Comparison of ENCODE assay signal across 8 cellular contexts in the genomic region with DNA sequence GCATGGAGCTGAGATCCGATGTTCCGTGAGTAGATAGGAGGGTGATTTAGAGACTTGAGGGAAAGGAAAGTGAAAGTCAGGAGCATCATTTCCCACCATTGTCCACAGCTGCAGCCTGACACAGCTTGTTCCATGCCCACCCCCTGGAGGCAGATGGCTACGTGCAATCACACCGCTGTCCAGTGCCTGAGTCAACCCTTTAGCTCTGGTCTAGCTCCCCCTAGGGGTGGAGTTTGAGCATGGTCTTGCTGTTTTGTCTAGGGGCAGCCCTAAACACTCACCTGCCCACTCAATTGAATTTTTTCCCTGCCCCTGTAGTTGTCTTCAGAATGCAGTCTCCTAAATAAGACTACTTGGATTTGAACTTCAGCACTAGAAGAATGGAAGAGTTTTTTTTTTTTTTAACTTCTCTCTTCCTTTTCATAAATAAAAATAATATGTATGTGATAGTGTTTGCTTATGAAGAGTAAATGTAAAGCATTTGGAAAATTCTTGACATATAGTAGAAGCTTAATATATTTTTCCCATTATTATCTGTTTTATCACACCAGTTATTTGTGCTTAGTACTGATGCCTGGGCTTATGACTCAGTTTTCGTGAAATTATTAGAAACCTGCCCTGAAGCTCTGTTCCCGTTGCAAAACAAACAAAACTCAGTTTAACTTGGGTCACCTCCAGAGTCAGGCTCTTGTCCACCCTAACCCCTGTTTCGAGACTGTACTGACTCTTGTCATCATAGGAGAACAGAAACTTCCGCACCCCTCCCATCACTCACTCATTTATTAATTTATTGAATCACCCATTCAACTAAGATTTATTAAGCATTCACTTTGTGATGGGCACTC.
DNase-seq lines count a peak whose midpoint lies in the region; ATAC-seq and TF ChIP-seq lines count a peak whose summit lies in the region.

No MANE protein-coding gene starts in this region.

- H3K4me2 ChIP-seq in Loucy (ENCODE audit: low read depth, low read length, poor library complexity, severe bottlenecking) (peak overlapping the region; percentile 45), mesendoderm (ENCODE audit: low read length) (no peak overlapping the region)

- no peak for ATAC-seq in activated CD4-positive, CD25-positive, alpha-beta regulatory T cell treated with anti-CD3 and anti-CD28 coated beads, Interleukin-2, amount 50 U/mL, for 24 hours

- TF ChIP-seq CTCF in Loucy (conservative IDR thresholded peaks at IDR 0.05; ENCODE audit: low read length) (peak; percentile 93), endothelial cell (IDR thresholded peaks at IDR 0.05; ENCODE audit: unreplicated experiment) (peak; percentile 92)

- H4K20me1 ChIP-seq in Loucy (ENCODE audit: insufficient read depth, low read length, poor library complexity, severe bottlenecking) = no peaks in the 10 kb centered on the region

- H3K4ac ChIP-seq in mesendoderm (ENCODE audit: low read depth, low read length) = no peak overlapping the region

- H3K27ac ChIP-seq in mesendoderm (ENCODE audit: low read depth, low read length) = no peak overlapping the region

- H3K27me3 ChIP-seq in Loucy (ENCODE audit: insufficient read depth, low read length, poor library complexity, severe bottlenecking) (no peaks in the 10 kb centered on the region), mesendoderm (ENCODE audit: insufficient read depth, low read length, poor library complexity) (no peaks in the 10 kb centered on the region)

- no peak overlapping the region for H3K23ac ChIP-seq in mesendoderm (ENCODE audit: low read length)

- H3K79me1 ChIP-seq in mesendoderm (ENCODE audit: low read length) = no peaks in the 10 kb centered on the region

- H3K79me2 ChIP-seq in Loucy (ENCODE audit: insufficient read depth, low read length) = no peaks in the 10 kb centered on the region
- no peaks in the 10 kb centered on the region for H3K79me2 ChIP-seq in mesendoderm (ENCODE audit: control insufficient read depth, insufficient read depth, low read length)

- H4K8ac ChIP-seq in mesendoderm (ENCODE audit: low read depth, low read length) = peak overlapping the region; percentile 65

- H3K27ac Mint-ChIP-seq in endothelial cell (ENCODE audit: unreplicated experiment) = no peak overlapping the region

- H3K4me3 Mint-ChIP-seq in endothelial cell (ENCODE audit: unreplicated experiment) = no peak overlapping the region

- H3K36me3 Mint-ChIP-seq in endothelial cell (ENCODE audit: low read depth, unreplicated experiment) = no peaks in the 10 kb centered on the region

- peak overlapping the region; percentile 65 for H2AFZ ChIP-seq in Loucy (ENCODE audit: low read length)

- no peak overlapping the region for H4K5ac ChIP-seq in mesendoderm (ENCODE audit: low read length)

- H3K27me3 Mint-ChIP-seq in endothelial cell (ENCODE audit: unreplicated experiment) = peaks cover 5% of the 10 kb centered on the region

- H3F3A ChIP-seq in Loucy (ENCODE audit: low read depth) = no peaks in the 10 kb centered on the region

- H2AK5ac ChIP-seq in mesendoderm (ENCODE audit: low read length) = no peak overlapping the region

- H3K56ac ChIP-seq in mesendoderm (ENCODE audit: low read length) = no peak overlapping the region

- H3K4me3 ChIP-seq in Loucy (ENCODE audit: low read length, poor library complexity, severe bottlenecking) (no peak overlapping the region), mesendoderm (ENCODE audit: low read length) (no peak overlapping the region)

- H3K4me1 ChIP-seq in Loucy (ENCODE audit: insufficient read depth, low read length, poor library complexity, severe bottlenecking) (peaks cover 8% of the 10 kb centered on the region), mesendoderm (ENCODE audit: control insufficient read depth, low read depth, low read length) (peaks cover 3% of the 10 kb centered on the region)

- peak; percentile 62 for DNase-seq in activated CD8-positive, alpha-beta memory T cell treated with anti-CD3 and anti-CD28 coated beads, Interleukin-2, amount 50 U/mL, for 48 hours
- no peak for DNase-seq in activated CD8-positive, alpha-beta memory T cell treated with anti-CD3 and anti-CD28 coated beads for 24 hours
- peak; percentile 36 for DNase-seq in GOT3 (lab: John Stamatoyannopoulos, UW)
- DNase-seq in SHP77 treated with DMSO at 0.1 percent for 48 hours (lab: John Stamatoyannopoulos, UW) = peak; percentile 48
- DNase-seq in endothelial cell (ENCODE audit: low spot score) = peak; percentile 92
- peak; percentile 92 for DNase-seq in mesendoderm

- no CpG with 5 or more reads among the region's 8 CpGs for WGBS in mesendoderm (ENCODE audit: extremely low coverage, insufficient coverage, low lambda C conversion rate)

- no peak overlapping the region for H2BK120ac ChIP-seq in mesendoderm (ENCODE audit: low read depth, low read length)

- no peak overlapping the region for H2BK5ac ChIP-seq in mesendoderm (ENCODE audit: low read length)

- peaks cover 11% of the 10 kb centered on the region for H3K4me1 Mint-ChIP-seq in endothelial cell (ENCODE audit: unreplicated experiment)

- no peak overlapping the region for H3K18ac ChIP-seq in mesendoderm (ENCODE audit: low read length)

- no peaks in the 10 kb centered on the region for H3K9me3 Mint-ChIP-seq in endothelial cell (ENCODE audit: unreplicated experiment)

- no peak overlapping the region for H3K9ac ChIP-seq in Loucy (ENCODE audit: low read depth, low read length, poor library complexity, severe bottlenecking)
- no peak overlapping the region for H3K9ac ChIP-seq in mesendoderm (ENCODE audit: low read length)

- H2BK15ac ChIP-seq in mesendoderm (replicated peaks; ENCODE audit: low read depth) = no peak overlapping the region

- no peaks in the 10 kb centered on the region for H3K9me2 ChIP-seq in Loucy (replicated peaks; ENCODE audit: low read depth, low read length)

- H3K9me3 ChIP-seq in Loucy (ENCODE audit: insufficient read depth, low read depth, low read length) = no peaks in the 10 kb centered on the region

- H3K36me3 ChIP-seq in Loucy (ENCODE audit: insufficient read depth, low read length) = no peaks in the 10 kb centered on the region
- H3K36me3 ChIP-seq in mesendoderm (ENCODE audit: control insufficient read depth, insufficient read depth, low read length) = no peaks in the 10 kb centered on the region
